In genomic region chr6:21003780-21004541, GRCh38 we compare ENCODE assay signal across 1 cellular context.
TF ChIP-seq lines count a peak whose summit lies in the region.

No MANE protein-coding gene starts in this region.

TF ChIP-seq in HepG2, 621 proteins besides CTCF, POLR2A, EP300 and RAD21 (continued from another document and continues in another):
- TF ChIP-seq, protein P1, sequence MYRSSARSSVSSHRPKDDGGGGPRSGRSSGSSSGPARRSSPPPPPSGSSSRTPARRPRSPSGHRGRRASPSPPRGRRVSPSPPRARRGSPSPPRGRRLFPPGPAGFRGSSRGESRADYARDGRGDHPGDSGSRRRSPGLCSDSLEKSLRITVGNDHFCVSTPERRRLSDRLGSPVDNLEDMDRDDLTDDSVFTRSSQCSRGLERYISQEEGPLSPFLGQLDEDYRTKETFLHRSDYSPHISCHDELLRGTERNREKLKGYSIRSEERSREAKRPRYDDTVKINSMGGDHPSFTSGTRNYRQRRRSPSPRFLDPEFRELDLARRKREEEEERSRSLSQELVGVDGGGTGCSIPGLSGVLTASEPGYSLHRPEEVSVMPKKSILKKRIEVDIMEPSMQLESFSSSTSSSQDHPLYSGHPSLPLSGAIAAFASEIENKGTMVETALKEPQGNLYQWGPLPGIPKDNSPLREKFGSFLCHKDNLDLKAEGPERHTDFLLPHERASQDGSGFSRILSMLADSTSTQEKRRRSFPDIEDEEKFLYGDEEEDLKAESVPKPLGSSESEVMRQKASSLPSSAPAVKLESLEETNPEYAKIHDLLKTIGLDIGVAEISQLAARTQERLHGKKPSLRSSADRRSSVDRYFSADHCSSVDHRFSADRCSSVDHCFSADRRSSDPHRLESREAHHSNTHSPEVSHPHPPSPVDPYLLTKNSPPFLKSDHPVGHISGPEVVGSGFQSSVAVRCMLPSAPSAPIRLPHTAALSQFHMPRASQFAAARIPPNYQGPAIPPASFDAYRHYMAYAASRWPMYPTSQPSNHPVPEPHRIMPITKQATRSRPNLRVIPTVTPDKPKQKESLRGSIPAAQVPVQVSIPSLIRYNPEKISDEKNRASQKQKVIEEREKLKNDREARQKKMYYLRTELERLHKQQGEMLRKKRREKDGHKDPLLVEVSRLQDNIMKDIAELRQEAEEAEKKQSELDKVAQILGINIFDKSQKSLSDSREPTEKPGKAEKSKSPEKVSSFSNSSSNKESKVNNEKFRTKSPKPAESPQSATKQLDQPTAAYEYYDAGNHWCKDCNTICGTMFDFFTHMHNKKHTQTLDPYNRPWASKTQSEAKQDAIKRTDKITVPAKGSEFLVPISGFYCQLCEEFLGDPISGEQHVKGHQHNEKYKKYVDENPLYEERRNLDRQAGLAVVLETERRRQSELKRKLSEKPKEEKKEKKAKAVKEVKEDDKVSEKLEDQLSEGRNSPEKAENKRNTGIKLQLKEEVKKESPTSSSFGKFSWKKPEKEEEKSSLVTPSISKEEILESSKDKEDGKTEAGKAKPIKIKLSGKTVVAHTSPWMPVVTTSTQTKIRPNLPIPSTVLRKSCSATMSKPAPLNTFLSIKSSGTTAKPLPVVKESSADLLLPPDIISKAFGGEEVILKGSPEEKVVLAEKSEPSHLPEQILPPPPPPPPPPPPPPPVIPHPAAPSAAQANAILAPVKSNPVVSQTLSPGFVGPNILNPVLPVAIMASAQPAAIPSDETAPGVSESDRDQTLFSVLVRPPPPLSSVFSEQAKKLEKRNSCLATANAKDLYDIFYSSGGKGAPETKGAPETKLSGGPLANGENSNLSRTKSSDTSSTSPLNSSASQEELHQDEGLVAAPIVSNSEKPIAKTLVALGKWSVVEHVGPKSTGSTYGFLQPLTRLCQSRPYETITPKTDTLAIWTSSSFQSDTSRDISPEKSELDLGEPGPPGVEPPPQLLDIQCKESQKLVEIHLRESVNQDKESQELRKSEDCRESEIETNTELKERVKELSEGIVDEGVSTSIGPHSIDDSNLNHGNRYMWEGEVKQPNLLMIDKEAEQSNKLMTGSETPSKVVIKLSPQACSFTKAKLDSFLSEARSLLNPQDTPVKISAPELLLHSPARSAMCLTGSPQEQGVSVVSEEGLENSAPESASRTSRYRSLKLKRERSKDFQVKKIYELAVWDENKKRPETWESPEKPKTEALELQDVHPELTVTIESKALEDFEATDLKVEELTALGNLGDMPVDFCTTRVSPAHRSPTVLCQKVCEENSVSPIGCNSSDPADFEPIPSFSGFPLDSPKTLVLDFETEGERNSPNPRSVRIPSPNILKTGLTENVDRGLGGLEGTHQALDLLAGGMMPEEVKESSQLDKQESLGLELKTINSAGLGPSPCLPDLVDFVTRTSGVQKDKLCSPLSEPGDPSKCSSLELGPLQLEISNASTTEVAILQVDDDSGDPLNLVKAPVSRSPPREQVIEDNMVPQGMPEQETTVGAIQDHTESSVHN (CRISPR knock-in tag; IDR thresholded peaks at IDR 0.05) = no peak
- peak; percentile 76 for TF ChIP-seq ZSCAN9 (CRISPR knock-in tag; IDR thresholded peaks at IDR 0.05; ENCODE audit: borderline replicate concordance)
- TF ChIP-seq TBX2 (CRISPR knock-in tag; IDR thresholded peaks at IDR 0.05; ENCODE audit: borderline replicate concordance) = peak; percentile 72; the same call in 1 of the 2 replicates
- peak; percentile 87 for TF ChIP-seq HDAC1 (CRISPR knock-in tag; IDR thresholded peaks at IDR 0.05)
- no peak for TF ChIP-seq KDM3A (CRISPR knock-in tag; IDR thresholded peaks at IDR 0.05; ENCODE audit: low read depth)
- TF ChIP-seq, protein P2, sequence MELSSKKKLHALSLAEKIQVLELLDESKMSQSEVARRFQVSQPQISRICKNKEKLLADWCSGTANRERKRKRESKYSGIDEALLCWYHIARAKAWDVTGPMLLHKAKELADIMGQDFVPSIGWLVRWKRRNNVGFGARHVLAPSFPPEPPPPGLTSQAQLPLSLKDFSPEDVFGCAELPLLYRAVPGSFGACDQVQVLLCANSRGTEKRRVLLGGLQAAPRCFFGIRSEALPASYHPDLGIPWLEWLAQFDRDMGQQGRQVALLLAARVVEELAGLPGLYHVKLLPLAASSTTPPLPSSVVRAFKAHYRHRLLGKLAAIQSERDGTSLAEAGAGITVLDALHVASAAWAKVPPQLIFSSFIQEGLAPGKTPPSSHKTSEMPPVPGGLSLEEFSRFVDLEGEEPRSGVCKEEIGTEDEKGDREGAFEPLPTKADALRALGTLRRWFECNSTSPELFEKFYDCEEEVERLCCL (CRISPR knock-in tag; IDR thresholded peaks at IDR 0.05; ENCODE audit: borderline replicate concordance) = no peak
- TF ChIP-seq, protein P3, sequence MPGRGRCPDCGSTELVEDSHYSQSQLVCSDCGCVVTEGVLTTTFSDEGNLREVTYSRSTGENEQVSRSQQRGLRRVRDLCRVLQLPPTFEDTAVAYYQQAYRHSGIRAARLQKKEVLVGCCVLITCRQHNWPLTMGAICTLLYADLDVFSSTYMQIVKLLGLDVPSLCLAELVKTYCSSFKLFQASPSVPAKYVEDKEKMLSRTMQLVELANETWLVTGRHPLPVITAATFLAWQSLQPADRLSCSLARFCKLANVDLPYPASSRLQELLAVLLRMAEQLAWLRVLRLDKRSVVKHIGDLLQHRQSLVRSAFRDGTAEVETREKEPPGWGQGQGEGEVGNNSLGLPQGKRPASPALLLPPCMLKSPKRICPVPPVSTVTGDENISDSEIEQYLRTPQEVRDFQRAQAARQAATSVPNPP (CRISPR knock-in tag; IDR thresholded peaks at IDR 0.05) = no peak
- no peak for TF ChIP-seq HNRNPK (IDR thresholded peaks at IDR 0.05; ENCODE audit: low read depth, low read length, poor library complexity, severe bottlenecking)
- TF ChIP-seq THRA (CRISPR knock-in tag; IDR thresholded peaks at IDR 0.05; ENCODE audit: borderline replicate concordance) = peak; percentile 75; the same call in 1 of the 2 replicates
- TF ChIP-seq ZNF709 (CRISPR knock-in tag; IDR thresholded peaks at IDR 0.05) = no peak
- no peak for TF ChIP-seq TGIF2 (CRISPR knock-in tag; IDR thresholded peaks at IDR 0.05)
- no peak for TF ChIP-seq FOXC1 (CRISPR knock-in tag; IDR thresholded peaks at IDR 0.05; ENCODE audit: borderline replicate concordance)
- TF ChIP-seq IRF9 (CRISPR knock-in tag; IDR thresholded peaks at IDR 0.05; ENCODE audit: borderline replicate concordance) = no peak
- no peak for TF ChIP-seq ZNF160 (CRISPR knock-in tag; IDR thresholded peaks at IDR 0.05)
- peak; percentile 88; the same call in 1 of the 2 replicates for TF ChIP-seq DNMT3B (CRISPR knock-in tag; conservative IDR thresholded peaks at IDR 0.05)
- TF ChIP-seq CENPX (CRISPR knock-in tag; IDR thresholded peaks at IDR 0.05) = no peak
- no peak for TF ChIP-seq ZNF253 (CRISPR knock-in tag; IDR thresholded peaks at IDR 0.05; ENCODE audit: borderline replicate concordance)
- TF ChIP-seq ZSCAN20 (CRISPR knock-in tag; IDR thresholded peaks at IDR 0.05; ENCODE audit: borderline replicate concordance) = no peak
- TF ChIP-seq KDM6A (CRISPR knock-in tag; IDR thresholded peaks at IDR 0.05; ENCODE audit: low read depth) = peak; percentile 79
- TF ChIP-seq NCOA1 (CRISPR knock-in tag; IDR thresholded peaks at IDR 0.05) = no peak
- 0 out of 2 replicates have a peak, but pooled peaks have one; percentile 58 for TF ChIP-seq ZMYM2 (CRISPR knock-in tag; IDR thresholded peaks at IDR 0.05)
- TF ChIP-seq ZNF333 (CRISPR knock-in tag; IDR thresholded peaks at IDR 0.05; ENCODE audit: borderline replicate concordance) = no peak
- TF ChIP-seq ZNF317 (CRISPR knock-in tag; IDR thresholded peaks at IDR 0.05) = peak; percentile 29; the same call in 1 of the 2 replicates
- no peak for TF ChIP-seq E2F2 (CRISPR knock-in tag; IDR thresholded peaks at IDR 0.05; ENCODE audit: borderline replicate concordance)
- TF ChIP-seq ZFP90 (CRISPR knock-in tag; IDR thresholded peaks at IDR 0.05; ENCODE audit: borderline replicate concordance) = no peak
- TF ChIP-seq PLRG1 (conservative IDR thresholded peaks at IDR 0.05) = no peak
- peak; percentile 97 for TF ChIP-seq TBX3 (IDR thresholded peaks at IDR 0.05; ENCODE audit: borderline replicate concordance)
- TF ChIP-seq KLF12 (CRISPR knock-in tag; IDR thresholded peaks at IDR 0.05; ENCODE audit: borderline replicate concordance) = no peak
- no peak for TF ChIP-seq ETS1 (CRISPR knock-in tag; IDR thresholded peaks at IDR 0.05)
- TF ChIP-seq, protein P4, sequence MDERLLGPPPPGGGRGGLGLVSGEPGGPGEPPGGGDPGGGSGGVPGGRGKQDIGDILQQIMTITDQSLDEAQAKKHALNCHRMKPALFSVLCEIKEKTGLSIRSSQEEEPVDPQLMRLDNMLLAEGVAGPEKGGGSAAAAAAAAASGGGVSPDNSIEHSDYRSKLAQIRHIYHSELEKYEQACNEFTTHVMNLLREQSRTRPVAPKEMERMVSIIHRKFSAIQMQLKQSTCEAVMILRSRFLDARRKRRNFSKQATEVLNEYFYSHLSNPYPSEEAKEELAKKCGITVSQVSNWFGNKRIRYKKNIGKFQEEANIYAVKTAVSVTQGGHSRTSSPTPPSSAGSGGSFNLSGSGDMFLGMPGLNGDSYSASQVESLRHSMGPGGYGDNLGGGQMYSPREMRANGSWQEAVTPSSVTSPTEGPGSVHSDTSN (CRISPR knock-in tag; IDR thresholded peaks at IDR 0.05) = no peak
- TF ChIP-seq CC2D1A (CRISPR knock-in tag; IDR thresholded peaks at IDR 0.05) = no peak
- TF ChIP-seq ZBTB42 (CRISPR knock-in tag; IDR thresholded peaks at IDR 0.05) = no peak
- TF ChIP-seq ZNF589 (CRISPR knock-in tag; conservative IDR thresholded peaks at IDR 0.05) = no peak
- no peak for TF ChIP-seq NFKB2 (CRISPR knock-in tag; IDR thresholded peaks at IDR 0.05; ENCODE audit: borderline replicate concordance)
- TF ChIP-seq PCBP2 (optimal IDR thresholded peaks at IDR 0.05; ENCODE audit: low read depth, low read length, poor library complexity, severe bottlenecking) = no peak
- no peak for TF ChIP-seq SIN3A (IDR thresholded peaks at IDR 0.05; ENCODE audit: borderline replicate concordance, low read depth, low read length)
- no peak for TF ChIP-seq ZSCAN12 (CRISPR knock-in tag; IDR thresholded peaks at IDR 0.05)
- TF ChIP-seq, protein P5, sequence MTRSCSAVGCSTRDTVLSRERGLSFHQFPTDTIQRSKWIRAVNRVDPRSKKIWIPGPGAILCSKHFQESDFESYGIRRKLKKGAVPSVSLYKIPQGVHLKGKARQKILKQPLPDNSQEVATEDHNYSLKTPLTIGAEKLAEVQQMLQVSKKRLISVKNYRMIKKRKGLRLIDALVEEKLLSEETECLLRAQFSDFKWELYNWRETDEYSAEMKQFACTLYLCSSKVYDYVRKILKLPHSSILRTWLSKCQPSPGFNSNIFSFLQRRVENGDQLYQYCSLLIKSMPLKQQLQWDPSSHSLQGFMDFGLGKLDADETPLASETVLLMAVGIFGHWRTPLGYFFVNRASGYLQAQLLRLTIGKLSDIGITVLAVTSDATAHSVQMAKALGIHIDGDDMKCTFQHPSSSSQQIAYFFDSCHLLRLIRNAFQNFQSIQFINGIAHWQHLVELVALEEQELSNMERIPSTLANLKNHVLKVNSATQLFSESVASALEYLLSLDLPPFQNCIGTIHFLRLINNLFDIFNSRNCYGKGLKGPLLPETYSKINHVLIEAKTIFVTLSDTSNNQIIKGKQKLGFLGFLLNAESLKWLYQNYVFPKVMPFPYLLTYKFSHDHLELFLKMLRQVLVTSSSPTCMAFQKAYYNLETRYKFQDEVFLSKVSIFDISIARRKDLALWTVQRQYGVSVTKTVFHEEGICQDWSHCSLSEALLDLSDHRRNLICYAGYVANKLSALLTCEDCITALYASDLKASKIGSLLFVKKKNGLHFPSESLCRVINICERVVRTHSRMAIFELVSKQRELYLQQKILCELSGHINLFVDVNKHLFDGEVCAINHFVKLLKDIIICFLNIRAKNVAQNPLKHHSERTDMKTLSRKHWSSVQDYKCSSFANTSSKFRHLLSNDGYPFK (CRISPR knock-in tag; IDR thresholded peaks at IDR 0.05; ENCODE audit: borderline replicate concordance) = no peak
- TF ChIP-seq ELF3 (CRISPR knock-in tag; IDR thresholded peaks at IDR 0.05) = peak; percentile 96
- no peak for TF ChIP-seq ZNF354B (CRISPR knock-in tag; IDR thresholded peaks at IDR 0.05)
- peak; percentile 80; the same call in 1 of the 2 replicates for TF ChIP-seq SMARCE1 (IDR thresholded peaks at IDR 0.05; ENCODE audit: borderline replicate concordance)
- peak; percentile 35; the same call in 1 of the 2 replicates for TF ChIP-seq ATF3 (CRISPR knock-in tag; IDR thresholded peaks at IDR 0.05)
- TF ChIP-seq MAFG (CRISPR knock-in tag; IDR thresholded peaks at IDR 0.05) = no peak
- no peak for TF ChIP-seq THYN1 (CRISPR knock-in tag; IDR thresholded peaks at IDR 0.05; ENCODE audit: borderline replicate concordance, low read depth)
- TF ChIP-seq STAG1 (CRISPR knock-in tag; IDR thresholded peaks at IDR 0.05) = peak; percentile 26; the same call in 1 of the 2 replicates
